In the genomic region with DNA sequence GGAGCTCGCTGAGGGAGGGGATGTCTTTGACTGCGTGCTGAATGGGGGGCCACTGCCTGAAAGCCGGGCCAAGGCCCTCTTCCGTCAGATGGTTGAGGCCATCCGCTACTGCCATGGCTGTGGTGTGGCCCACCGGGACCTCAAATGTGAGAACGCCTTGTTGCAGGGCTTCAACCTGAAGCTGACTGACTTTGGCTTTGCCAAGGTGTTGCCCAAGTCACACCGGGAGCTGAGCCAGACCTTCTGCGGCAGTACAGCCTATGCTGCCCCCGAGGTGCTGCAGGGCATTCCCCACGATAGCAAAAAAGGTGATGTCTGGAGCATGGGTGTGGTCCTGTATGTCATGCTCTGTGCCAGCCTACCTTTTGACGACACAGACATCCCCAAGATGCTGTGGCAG, we compare ENCODE assay signal across 16 cellular contexts.
"Had no signal": no experiment of that assay in that cellular context is flagged by ENCODE, and none has a peak within 500 bp of the region (broad histone marks: within the 10 kb centered on the region; RNA-seq: fewer than 3 reads in every experiment).

No MANE protein-coding gene starts in this region.

- H3K4me3 Mint-ChIP-seq: activated T-cell treated with anti-CD3 and anti-CD28 coated beads, Interleukin-2, amount 50 U/mL, for 72 hours; dendritic cell treated with granulocyte-macrophage colony-stimulating factor and Interleukin-4, amounts not matched to agents 40 ng/mL and 50 ng/mL, for 4 days; stimulated activated naive B cell treated with anti-CD40 and anti-IgM and Interleukin-4, amounts not matched to agents 10 μg/mL and 1 μg/mL and 100 μg/mL, for 72 hours had no signal

- H3K4me1 ChIP-seq: parathyroid adenoma had no signal

- H3K9me3 Mint-ChIP-seq: activated naive CD4-positive, alpha-beta T cell treated with anti-CD3 and anti-CD28 coated beads, Interleukin-2, amount 50 U/mL, for 24 hours; activated T-cell treated with anti-CD3 and anti-CD28 coated beads, Interleukin-2, amount 50 U/mL, for 72 hours; dendritic cell treated with granulocyte-macrophage colony-stimulating factor and Interleukin-4, amounts not matched to agents 40 ng/mL and 50 ng/mL, for 4 days; immature natural killer cell; natural killer cell; stimulated activated naive B cell treated with anti-CD40 and anti-IgM and Interleukin-4, amounts not matched to agents 10 μg/mL and 1 μg/mL and 100 μg/mL, for 72 hours had no signal

- H3K27me3 ChIP-seq: esophagus muscularis mucosa had no signal

- H3K9me3 ChIP-seq: esophagus muscularis mucosa, neutrophil, thoracic aorta had no signal

- ATAC-seq: activated T-cell treated with anti-CD3 and anti-CD28 coated beads, Interleukin-2, amount 50 U/mL, for 72 hours; natural killer cell; stimulated activated naive B cell treated with anti-CD40 and anti-IgM and Interleukin-4, amounts not matched to agents 10 μg/mL and 1 μg/mL and 100 μg/mL, for 72 hours had no signal

- H3K27ac ChIP-seq: esophagus muscularis mucosa, neutrophil, parathyroid adenoma, thoracic aorta, WERI-Rb-1 had no signal

- H3K4me3 ChIP-seq: esophagus muscularis mucosa, thoracic aorta had no signal

- H3K27ac Mint-ChIP-seq: activated naive CD4-positive, alpha-beta T cell treated with anti-CD3 and anti-CD28 coated beads, Interleukin-2, amount 50 U/mL, for 24 hours; dendritic cell treated with granulocyte-macrophage colony-stimulating factor and Interleukin-4, amounts not matched to agents 40 ng/mL and 50 ng/mL, for 4 days; immature natural killer cell had no signal

- H3K9ac ChIP-seq: parathyroid adenoma had no signal

- H3K27me3 Mint-ChIP-seq: activated naive CD4-positive, alpha-beta T cell treated with anti-CD3 and anti-CD28 coated beads, Interleukin-2, amount 50 U/mL, for 24 hours had no signal

- DNase-seq: activated CD4-positive, alpha-beta T cell treated with anti-CD3 and anti-CD28 coated beads for 1 hour; activated gamma-delta T cell; activated T-cell treated with anti-CD3 and anti-CD28 coated beads, Interleukin-2, amount 50 U/mL, for 72 hours; amniotic stem cell; effector CD8-positive, alpha-beta T cell; immature natural killer cell; natural killer cell; stimulated activated naive B cell treated with anti-CD40 and anti-IgM and Interleukin-4, amounts not matched to agents 10 μg/mL and 1 μg/mL and 100 μg/mL, for 72 hours; T-helper 2 cell; WERI-Rb-1 had no signal

- H3K79me2 ChIP-seq: parathyroid adenoma had no signal

- H3K36me3 Mint-ChIP-seq: natural killer cell had no signal

- H2AFZ ChIP-seq: parathyroid adenoma had no signal
